1 cellular context compared by ENCODE assay signal in the genomic region with DNA sequence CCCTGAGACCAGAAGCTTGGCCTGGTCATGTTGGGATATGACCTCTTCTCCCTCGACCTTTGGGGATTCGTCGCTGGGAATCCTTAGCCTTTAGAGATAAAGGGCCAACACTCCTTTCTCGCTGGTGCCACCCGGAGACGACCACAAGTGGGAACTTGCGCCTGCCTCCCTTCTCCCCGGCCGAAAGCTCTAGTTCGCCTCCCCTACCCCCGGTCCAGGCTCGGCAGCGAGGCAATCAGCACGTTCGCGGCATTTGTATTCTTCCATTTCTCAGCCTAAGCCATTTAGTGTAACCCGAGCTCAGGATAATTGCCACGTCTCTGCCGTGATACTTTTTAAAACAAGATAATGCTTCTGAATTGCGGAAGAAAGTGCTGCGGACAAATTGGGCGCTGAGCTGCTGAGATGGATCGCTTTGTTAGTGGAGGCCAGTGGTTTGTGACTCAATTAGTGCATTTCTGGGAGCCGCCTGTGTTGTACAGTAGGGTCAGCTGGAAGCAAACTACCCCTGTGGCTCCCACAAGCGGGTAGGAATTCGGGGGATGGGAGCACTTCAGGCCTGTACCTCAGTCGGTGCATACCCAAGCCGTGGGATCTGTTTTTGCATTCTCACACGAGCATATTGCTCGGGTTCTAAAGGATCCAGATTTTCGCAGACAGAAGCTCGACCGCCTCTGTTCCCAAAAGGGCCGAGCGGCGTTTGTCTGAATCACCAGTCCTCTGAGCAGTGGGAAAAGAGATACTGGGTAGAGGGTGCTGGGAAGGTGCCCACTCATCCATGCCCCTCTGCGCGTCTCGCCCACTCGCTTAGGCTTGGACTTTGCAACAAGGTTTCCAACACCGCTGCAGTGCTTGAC.
TF ChIP-seq lines count a peak whose summit lies in the region.

No MANE protein-coding gene starts in this region.

TF ChIP-seq in HepG2, 621 proteins besides CTCF, POLR2A, EP300 and RAD21 (continued from another document):
- TF ChIP-seq, protein P1, sequence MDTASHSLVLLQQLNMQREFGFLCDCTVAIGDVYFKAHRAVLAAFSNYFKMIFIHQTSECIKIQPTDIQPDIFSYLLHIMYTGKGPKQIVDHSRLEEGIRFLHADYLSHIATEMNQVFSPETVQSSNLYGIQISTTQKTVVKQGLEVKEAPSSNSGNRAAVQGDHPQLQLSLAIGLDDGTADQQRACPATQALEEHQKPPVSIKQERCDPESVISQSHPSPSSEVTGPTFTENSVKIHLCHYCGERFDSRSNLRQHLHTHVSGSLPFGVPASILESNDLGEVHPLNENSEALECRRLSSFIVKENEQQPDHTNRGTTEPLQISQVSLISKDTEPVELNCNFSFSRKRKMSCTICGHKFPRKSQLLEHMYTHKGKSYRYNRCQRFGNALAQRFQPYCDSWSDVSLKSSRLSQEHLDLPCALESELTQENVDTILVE (CRISPR knock-in tag; IDR thresholded peaks at IDR 0.05) = no peak
- TF ChIP-seq AKAP8 (CRISPR knock-in tag; IDR thresholded peaks at IDR 0.05) = 0 out of 2 replicates have a peak, but pooled peaks have one; percentile 2
